Comparison of ENCODE assay signal across 1 cellular context in genomic region chr7:66582816-66583545, GRCh38.
A peak's percentile ranks its signal among the peaks of the same experiment; 100 is the strongest.
TF ChIP-seq lines count a peak whose summit lies in the region.

No MANE protein-coding gene starts in this region.

TF ChIP-seq in K562, 482 proteins besides CTCF, POLR2A, EP300 and RAD21:
- TF ChIP-seq CBFA2T2 (conservative IDR thresholded peaks at IDR 0.05) (0 out of 2 replicates have a peak, but pooled peaks have one; percentile 20), TCF3 (CRISPR knock-in tag; IDR thresholded peaks at IDR 0.05) (peak; percentile 54; the same call in 1 of the 2 replicates), PKNOX1 (IDR thresholded peaks at IDR 0.05) (peak; percentile 43; the same call in 1 of the 2 replicates), MEIS2 (IDR thresholded peaks at IDR 0.05; ENCODE audit: partially characterized antibody) (peak; percentile 77), ARID1B (IDR thresholded peaks at IDR 0.05) (0 out of 2 replicates have a peak, but pooled peaks have one; percentile 10)
